ENCODE assay signal across 19 cellular contexts in genomic region chr12:67420506-67420905, GRCh38.
"Had no signal": no experiment of that assay in that cellular context is flagged by ENCODE, and none has a peak within 500 bp of the region (broad histone marks: within the 10 kb centered on the region; RNA-seq: fewer than 3 reads in every experiment).

No MANE protein-coding gene starts in this region.

- H3K4me3 ChIP-seq: coronary artery, spleen, testis, transverse colon had no signal

- H3K4me1 Mint-ChIP-seq: stimulated activated naive B cell treated with anti-CD40 and anti-IgM and Interleukin-4, amounts not matched to agents 10 μg/mL and 1 μg/mL and 100 μg/mL, for 72 hours; stimulated activated naive CD8-positive, alpha-beta T cell treated with anti-CD3 and anti-CD28 coated beads, Interleukin-15, amount 100 ng/mL, for 72 hours had no signal

- H3K27me3 Mint-ChIP-seq: stimulated activated naive CD8-positive, alpha-beta T cell treated with anti-CD3 and anti-CD28 coated beads, Interleukin-15, amount 100 ng/mL, for 72 hours had no signal

- H3K27me3 ChIP-seq: foreskin keratinocyte, neutrophil, spleen, testis, transverse colon had no signal

- H3K36me3 ChIP-seq: neutrophil, spleen, transverse colon had no signal

- H3K4me1 ChIP-seq: foreskin keratinocyte, spleen, testis had no signal

- FAIRE-seq: endothelial cell of umbilical vein, urothelium cell line had no signal

- H3K27ac ChIP-seq: coronary artery, foreskin keratinocyte, neutrophil, spleen, testis, transverse colon had no signal

- H3K27ac Mint-ChIP-seq: endodermal cell; natural killer cell; stimulated activated naive B cell treated with anti-CD40 and anti-IgM and Interleukin-4, amounts not matched to agents 10 μg/mL and 1 μg/mL and 100 μg/mL, for 72 hours; stimulated activated naive CD8-positive, alpha-beta T cell treated with anti-CD3 and anti-CD28 coated beads, Interleukin-15, amount 100 ng/mL, for 72 hours had no signal

- H3K9me3 Mint-ChIP-seq: endodermal cell; natural killer cell; stimulated activated naive CD8-positive, alpha-beta T cell treated with anti-CD3 and anti-CD28 coated beads, Interleukin-15, amount 100 ng/mL, for 72 hours had no signal

- H3K4me3 Mint-ChIP-seq: endodermal cell; natural killer cell; stimulated activated naive B cell treated with anti-CD40 and anti-IgM and Interleukin-4, amounts not matched to agents 10 μg/mL and 1 μg/mL and 100 μg/mL, for 72 hours; stimulated activated naive CD8-positive, alpha-beta T cell treated with anti-CD3 and anti-CD28 coated beads, Interleukin-15, amount 100 ng/mL, for 72 hours had no signal

- H3K36me3 Mint-ChIP-seq: natural killer cell; stimulated activated naive B cell treated with anti-CD40 and anti-IgM and Interleukin-4, amounts not matched to agents 10 μg/mL and 1 μg/mL and 100 μg/mL, for 72 hours had no signal

- DNase-seq: effector CD4-positive, alpha-beta T cell; erythroblast; foreskin keratinocyte; mammary epithelial cell; natural killer cell; posterior cingulate gyrus; spleen; stimulated activated CD4-positive, alpha-beta T cell treated with anti-CD3 and anti-CD28 coated beads, Interleukin-15, amount 100 ng/mL, for 24 hours; stimulated activated CD4-positive, alpha-beta T cell treated with anti-CD3 and anti-CD28 coated beads, Interleukin-1b, Interleukin-23, amount 100 ng/mL, for 48 hours; stimulated activated CD4-positive, alpha-beta T cell treated with anti-CD3 and anti-CD28 coated beads, Interleukin-4, amount 100 ng/mL, for 4 hours; stimulated activated naive B cell treated with anti-CD40 and anti-IgM and Interleukin-4, amounts not matched to agents 10 μg/mL and 1 μg/mL and 100 μg/mL, for 72 hours; stimulated activated naive CD8-positive, alpha-beta T cell treated with anti-CD3 and anti-CD28 coated beads, Interleukin-15, amount 100 ng/mL, for 72 hours; testis; transverse colon had no signal

- H3K9me3 ChIP-seq: neutrophil, spleen, testis, transverse colon had no signal
